28 cellular contexts compared by ENCODE assay signal in the genomic region with DNA sequence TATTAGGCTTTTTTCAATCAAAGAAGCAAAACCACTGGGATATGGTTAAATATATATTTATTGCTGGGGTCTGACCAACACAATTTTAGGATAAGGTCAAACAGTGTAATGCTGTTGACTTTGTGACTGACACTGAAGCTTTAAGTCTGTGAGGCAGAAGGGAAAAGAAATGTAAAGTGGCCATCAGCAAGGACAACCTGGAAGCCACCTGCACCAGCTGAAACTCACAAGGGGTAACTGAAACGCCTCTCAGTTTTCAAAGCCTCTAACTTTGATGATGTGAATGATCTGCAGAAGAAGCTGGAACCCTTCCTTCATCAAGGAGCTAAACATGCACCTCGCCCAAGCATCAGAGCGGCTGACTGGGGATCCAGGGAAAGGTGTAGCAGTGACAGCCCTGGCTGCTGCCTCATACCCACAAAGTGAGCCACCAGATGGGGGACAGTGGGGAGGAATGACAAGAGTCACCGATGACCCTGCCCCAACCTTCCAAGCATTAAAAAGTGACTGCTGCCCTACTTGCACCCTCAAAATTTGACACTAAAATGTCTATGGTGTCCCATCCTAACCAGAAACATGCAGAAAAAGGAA.
"Had no signal": no experiment of that assay in that cellular context is flagged by ENCODE, and none has a peak within 500 bp of the region (broad histone marks: within the 10 kb centered on the region; RNA-seq: fewer than 3 reads in every experiment).

No MANE protein-coding gene starts in this region.

- H3K79me2 ChIP-seq: parathyroid adenoma had no signal

- H2AFZ ChIP-seq: neural progenitor cell, parathyroid adenoma had no signal

- H3K4me2 ChIP-seq: neural progenitor cell had no signal

- FAIRE-seq: small intestine, urothelium cell line had no signal

- H3K4me3 Mint-ChIP-seq: nephron; neural progenitor cell; stimulated activated effector memory CD8-positive, alpha-beta T cell treated with anti-CD3 and anti-CD28 coated beads, Interleukin-12 subunit alpha, Interleukin-12 subunit beta, amount 100 ng/mL, for 72 hours; stimulated activated naive B cell treated with anti-CD40 and anti-IgM and Interleukin-4, amounts not matched to agents 10 μg/mL and 1 μg/mL and 100 μg/mL, for 72 hours; stimulated activated naive CD8-positive, alpha-beta T cell treated with anti-CD3 and anti-CD28 coated beads, Interleukin-15, Interleukin-2, amounts not matched to agents 100 ng/mL and 50 ng/mL, for 24 hours had no signal

- H3K27me3 Mint-ChIP-seq: progenitor cell of endocrine pancreas; stimulated activated naive B cell treated with anti-CD40 and anti-IgM and Interleukin-4, amounts not matched to agents 10 μg/mL and 1 μg/mL and 100 μg/mL, for 72 hours; stimulated activated naive CD8-positive, alpha-beta T cell treated with anti-CD3 and anti-CD28 coated beads, Interleukin-15, Interleukin-2, amounts not matched to agents 100 ng/mL and 50 ng/mL, for 24 hours had no signal

- H3K36me3 Mint-ChIP-seq: neural progenitor cell; stimulated activated effector memory CD8-positive, alpha-beta T cell treated with anti-CD3 and anti-CD28 coated beads, Interleukin-12 subunit alpha, Interleukin-12 subunit beta, amount 100 ng/mL, for 72 hours; stimulated activated naive B cell treated with anti-CD40 and anti-IgM and Interleukin-4, amounts not matched to agents 10 μg/mL and 1 μg/mL and 100 μg/mL, for 72 hours had no signal

- H3K27me3 ChIP-seq: neural progenitor cell, ovary, right lobe of liver, sigmoid colon, stomach, thyroid gland, tibial nerve, upper lobe of left lung, vagina had no signal

- H3K4me3 ChIP-seq: neural progenitor cell, ovary, psoas muscle, right lobe of liver, sigmoid colon, stomach, thoracic aorta, thyroid gland, tibial nerve, upper lobe of left lung, vagina had no signal

- H3K27ac Mint-ChIP-seq: nephron; neural progenitor cell; progenitor cell of endocrine pancreas; stimulated activated effector memory CD8-positive, alpha-beta T cell treated with anti-CD3 and anti-CD28 coated beads, Interleukin-12 subunit alpha, Interleukin-12 subunit beta, amount 100 ng/mL, for 72 hours; stimulated activated naive B cell treated with anti-CD40 and anti-IgM and Interleukin-4, amounts not matched to agents 10 μg/mL and 1 μg/mL and 100 μg/mL, for 72 hours; stimulated activated naive CD8-positive, alpha-beta T cell treated with anti-CD3 and anti-CD28 coated beads, Interleukin-15, Interleukin-2, amounts not matched to agents 100 ng/mL and 50 ng/mL, for 24 hours had no signal

- H3K9me3 Mint-ChIP-seq: neural progenitor cell had no signal

- H3K36me3 ChIP-seq: neural progenitor cell, ovary, right lobe of liver, sigmoid colon, stomach, thoracic aorta, thyroid gland, tibial nerve, upper lobe of left lung, vagina had no signal

- H3K4me1 Mint-ChIP-seq: nephron; neural progenitor cell; stimulated activated effector memory CD8-positive, alpha-beta T cell treated with anti-CD3 and anti-CD28 coated beads, Interleukin-12 subunit alpha, Interleukin-12 subunit beta, amount 100 ng/mL, for 72 hours; stimulated activated naive B cell treated with anti-CD40 and anti-IgM and Interleukin-4, amounts not matched to agents 10 μg/mL and 1 μg/mL and 100 μg/mL, for 72 hours had no signal

- H3K4me1 ChIP-seq: neural progenitor cell, parathyroid adenoma, psoas muscle, right lobe of liver, sigmoid colon, stomach, thyroid gland, tibial nerve, upper lobe of left lung, vagina had no signal

- H3K9ac ChIP-seq: neural progenitor cell, parathyroid adenoma had no signal

- ATAC-seq: psoas muscle; right cardiac atrium; right lobe of liver; stimulated activated effector memory CD8-positive, alpha-beta T cell treated with anti-CD3 and anti-CD28 coated beads, Interleukin-12 subunit alpha, Interleukin-12 subunit beta, amount 100 ng/mL, for 72 hours; stimulated activated naive B cell treated with anti-CD40 and anti-IgM and Interleukin-4, amounts not matched to agents 10 μg/mL and 1 μg/mL and 100 μg/mL, for 72 hours had no signal

- H3K27ac ChIP-seq: neural progenitor cell, ovary, parathyroid adenoma, psoas muscle, right lobe of liver, sigmoid colon, stomach, thoracic aorta, thyroid gland, tibial nerve, upper lobe of left lung, vagina had no signal

- H3K9me3 ChIP-seq: ovary, psoas muscle, right lobe of liver, sigmoid colon, thoracic aorta, thyroid gland, upper lobe of left lung, vagina had no signal

- DNase-seq: occipital lobe; ovary; posterior cingulate gyrus; psoas muscle; right cardiac atrium; right lobe of liver; sigmoid colon; small intestine; stimulated activated CD4-positive, alpha-beta T cell treated with anti-CD3 and anti-CD28 coated beads, Interleukin-15, amount 100 ng/mL, for 24 hours; stimulated activated CD4-positive, alpha-beta T cell treated with anti-CD3 and anti-CD28 coated beads, Interleukin-2, amount 100 ng/mL, for 24 hours; stimulated activated CD4-positive, alpha-beta T cell treated with anti-CD3 and anti-CD28 coated beads, Interleukin-2, amount 100 ng/mL, for 48 hours; stimulated activated CD4-positive, alpha-beta T cell treated with anti-CD3 and anti-CD28 coated beads, Interleukin-4, amount 100 ng/mL, for 24 hours; stimulated activated naive B cell treated with anti-CD40 and anti-IgM and Interleukin-4, amounts not matched to agents 10 μg/mL and 1 μg/mL and 100 μg/mL, for 72 hours; stimulated activated naive CD4-positive, alpha-beta T cell treated with Interleukin-2 at 50 U/mL for 16 hours; stomach; thyroid gland; trophoblast cell; upper lobe of left lung had no signal
